In the genomic region with DNA sequence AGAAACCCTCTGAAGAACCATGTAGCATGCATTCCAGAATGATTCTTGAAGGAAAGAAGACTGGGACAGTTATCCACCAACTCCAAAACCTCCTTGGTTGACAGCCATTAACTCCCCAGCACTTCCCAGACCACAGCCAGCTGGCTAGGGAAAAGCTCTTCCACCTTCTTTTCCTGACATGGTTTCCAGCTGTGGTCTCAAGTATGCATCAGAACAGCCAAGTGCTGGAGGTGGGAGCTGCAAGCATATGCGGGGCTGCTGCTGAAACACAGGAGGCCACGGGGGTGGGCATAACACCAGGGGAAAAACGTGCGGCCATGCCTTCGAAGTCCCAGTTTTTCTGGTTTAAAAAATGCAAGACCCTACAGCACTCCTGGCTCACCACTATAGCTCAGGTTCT, we compare ENCODE assay signal across 15 cellular contexts.
DNase-seq lines count a peak whose midpoint lies in the region; TF ChIP-seq lines count a peak whose summit lies in the region.
"Had no signal": no experiment of that assay in that cellular context is flagged by ENCODE, and none has a peak within 500 bp of the region (broad histone marks: within the 10 kb centered on the region; RNA-seq: fewer than 3 reads in every experiment).

No MANE protein-coding gene starts in this region.

- no peaks in the 10 kb centered on the region for H3K4me1 ChIP-seq in endodermal cell (ENCODE audit: control insufficient read depth, insufficient read depth, low read length)
- H3K4me1 ChIP-seq in PC-9 (replicated peaks; ENCODE audit: insufficient read depth) = no peaks in the 10 kb centered on the region

- H3K27ac Mint-ChIP-seq in endodermal cell = no peak overlapping the region
- H3K27ac Mint-ChIP-seq: B cell; CD8-positive, alpha-beta T cell; HFFc6 had no signal

- peaks cover 77% of the 10 kb centered on the region for H3K36me3 Mint-ChIP-seq in endodermal cell (ENCODE audit: low read depth)

- H3K27ac ChIP-seq in endodermal cell (ENCODE audit: low read depth, low read length) = no peak overlapping the region
- no peak overlapping the region for H3K27ac ChIP-seq in PC-9
- H3K27ac ChIP-seq: BLaER1 treated with 17β-estradiol and CSF1 and Interleukin-3, amounts not matched to agents 10 nM and 100 nM had no signal

- CTCF ChIA-PET in PC-9 (lab: Charles Lee) = no interaction called here

- H3K9me3 ChIP-seq in endodermal cell (ENCODE audit: control insufficient read depth, low read length) = no peaks in the 10 kb centered on the region
- no peaks in the 10 kb centered on the region for H3K9me3 ChIP-seq in PC-9 (ENCODE audit: insufficient read depth, low read depth)

- no peak overlapping the region for H2AFZ ChIP-seq in PC-9

- POLR2A ChIA-PET in PC-9 (lab: Charles Lee; ENCODE audit: unreplicated experiment) = no interaction called here

- peak; percentile 4 for DNase-seq in ELF-1 (ENCODE audit: low read depth, low spot score)
- DNase-seq in H7 = peak; percentile 3
- DNase-seq in endodermal cell = peak; percentile 50
- peak; percentile 13 for DNase-seq in iPS-NIHi7 (ENCODE audit: extremely low spot score)
- DNase-seq in NCI-H2196 (lab: John Stamatoyannopoulos, UW; ENCODE audit: unreplicated experiment) = no peak
- no peak for DNase-seq in PC-9
- DNase-seq in NOMO-1 treated with dmso at 0.1 percent for 144 hours (lab: John Stamatoyannopoulos, UW; ENCODE audit: unreplicated experiment) = no peak
- no peak for DNase-seq in SW 1271 (lab: John Stamatoyannopoulos, UW)
- DNase-seq: Calu3; CD8-positive, alpha-beta T cell; DMS79 treated with DMSO at 0.1 percent for 48 hours; HFFc6 had no signal

- H3K79me2 ChIP-seq in PC-9 (ENCODE audit: low read depth) = no peaks in the 10 kb centered on the region

- no peak overlapping the region for H3K9ac ChIP-seq in endodermal cell (ENCODE audit: extremely low read depth, low read length, poor library complexity, severe bottlenecking)
- H3K9ac ChIP-seq: BLaER1 treated with 17β-estradiol and CSF1 and Interleukin-3, amounts not matched to agents 10 nM and 100 nM had no signal

- H3K27me3 Mint-ChIP-seq in endodermal cell (ENCODE audit: insufficient read depth) = no peaks in the 10 kb centered on the region
- H3K27me3 Mint-ChIP-seq: B cell had no signal

- WGBS in endodermal cell (ENCODE audit: insufficient coverage in 1 of 2, insufficient read length in 1 of 2), 2 experiments = 46 to 81% methylated on average over 2 to 5 of the region's 5 CpGs

- H3K27me3 ChIP-seq in H7 (ENCODE audit: control insufficient read depth, insufficient read depth, low read length) (no peaks in the 10 kb centered on the region), endodermal cell (ENCODE audit: control insufficient read depth, insufficient read depth, low read length, poor library complexity, severe bottlenecking) (no peaks in the 10 kb centered on the region), PC-9 (ENCODE audit: insufficient read depth, low read depth) (no peaks in the 10 kb centered on the region)
- H3K27me3 ChIP-seq: BLaER1 treated with 17β-estradiol and CSF1 and Interleukin-3, amounts not matched to agents 10 nM and 100 nM had no signal

- H3F3A ChIP-seq in PC-9 (ENCODE audit: insufficient read depth, low read depth) = no peaks in the 10 kb centered on the region

- no peaks in the 10 kb centered on the region; the same call in 1 of the 2 replicates for H3K36me3 ChIP-seq in H7 (replicated peaks; ENCODE audit: control insufficient read depth, insufficient read depth, low read length)
- peaks cover 80% of the 10 kb centered on the region for H3K36me3 ChIP-seq in endodermal cell (ENCODE audit: control insufficient read depth, insufficient read depth, low read length)
- 0 out of 2 replicates have a peak, but pooled peaks cover 10% of the 10 kb centered on the region for H3K36me3 ChIP-seq in PC-9 (ENCODE audit: low read depth)

- intact Hi-C loops in PC-9 (cut with micrococcal nuclease; ENCODE audit: unreplicated experiment) = no loop called here

- BruUV-seq in PC-9 (replicated peaks; lab: Mats Ljungman, UMichigan) = no TSS peak

- H4K20me1 ChIP-seq in PC-9 (ENCODE audit: insufficient read depth) = no peaks in the 10 kb centered on the region
- H4K20me1 ChIP-seq: BLaER1 treated with 17β-estradiol and CSF1 and Interleukin-3, amounts not matched to agents 10 nM and 100 nM had no signal

- H3K4me2 ChIP-seq in PC-9 = no peak overlapping the region
- H3K4me2 ChIP-seq: BLaER1 treated with 17β-estradiol and CSF1 and Interleukin-3, amounts not matched to agents 10 nM and 100 nM had no signal

- TF ChIP-seq CTCF in endodermal cell (conservative IDR thresholded peaks at IDR 0.05) (no peak), PC-9 (conservative IDR thresholded peaks at IDR 0.05) (no peak)

- no peak overlapping the region for H3K4me3 Mint-ChIP-seq in endodermal cell
- H3K4me3 Mint-ChIP-seq: B cell; CD8-positive, alpha-beta T cell; HFFc6 had no signal

- no peak overlapping the region for H3K4me3 ChIP-seq in H7 (ENCODE audit: insufficient read depth, low read depth, low read length)
- H3K4me3 ChIP-seq in endodermal cell (ENCODE audit: low read length) = no peak overlapping the region
- no peak overlapping the region for H3K4me3 ChIP-seq in PC-9
- H3K4me3 ChIP-seq: BLaER1 treated with 17β-estradiol and CSF1 and Interleukin-3, amounts not matched to agents 10 nM and 100 nM; GM12878 had no signal

- peaks cover 12% of the 10 kb centered on the region for H3K4me1 Mint-ChIP-seq in endodermal cell
- H3K4me1 Mint-ChIP-seq: B cell had no signal

- H3K9me2 ChIP-seq in PC-9 (ENCODE audit: insufficient read depth) = no peaks in the 10 kb centered on the region

- no peaks in the 10 kb centered on the region for H3K9me3 Mint-ChIP-seq in endodermal cell
- H3K9me3 Mint-ChIP-seq: CD8-positive, alpha-beta T cell had no signal

Comparison
In these comparisons a context has a peak if more than half of its experiments do, and no peak if none do; other contexts are left out.
1. DNase-seq: peak in ELF-1 (single experiment), H7 (single experiment), endodermal cell (single experiment) and iPS-NIHi7 (single experiment); none in NCI-H2196 (single experiment), PC-9 (0 of 2), NOMO-1 treated with dmso at 0.1 percent for 144 hours (single experiment) and SW 1271 (0 of 2).